ENCODE assay signal across 29 cellular contexts in genomic region chr4:182764642-182765041, GRCh38.
"Had no signal": no experiment of that assay in that cellular context is flagged by ENCODE, and none has a peak within 500 bp of the region (broad histone marks: within the 10 kb centered on the region; RNA-seq: fewer than 3 reads in every experiment).

No MANE protein-coding gene starts in this region.

- H3K4me1 Mint-ChIP-seq: activated CD8-positive, alpha-beta memory T cell treated with anti-CD3 and anti-CD28 coated beads, Interleukin-2, amount 10 ng/mL, durations not matched to agents 7 days and 5 days; naive thymus-derived CD4-positive, alpha-beta T cell; stimulated activated effector memory CD8-positive, alpha-beta T cell treated with anti-CD3 and anti-CD28 coated beads, Interleukin-12 subunit alpha, Interleukin-12 subunit beta, amount 100 ng/mL, for 72 hours had no signal

- H3K4me1 ChIP-seq: breast epithelium, esophagus squamous epithelium, gastrocnemius medialis, pancreas, psoas muscle, upper lobe of left lung, vagina had no signal

- H3K36me3 Mint-ChIP-seq: activated CD8-positive, alpha-beta memory T cell treated with anti-CD3 and anti-CD28 coated beads, Interleukin-2, amount 10 ng/mL, durations not matched to agents 7 days and 5 days; activated naive CD4-positive, alpha-beta T cell treated with anti-CD3 and anti-CD28 coated beads, Interleukin-2, amount 50 U/mL, for 72 hours; naive thymus-derived CD4-positive, alpha-beta T cell; stimulated activated effector memory CD8-positive, alpha-beta T cell treated with anti-CD3 and anti-CD28 coated beads, Interleukin-12 subunit alpha, Interleukin-12 subunit beta, amount 100 ng/mL, for 72 hours had no signal

- H3K27me3 ChIP-seq: breast epithelium, esophagus squamous epithelium, gastrocnemius medialis, pancreas, sigmoid colon, upper lobe of left lung, vagina had no signal

- H3K4me3 ChIP-seq: breast epithelium, esophagus squamous epithelium, gastrocnemius medialis, pancreas, psoas muscle, sigmoid colon, thoracic aorta, upper lobe of left lung, vagina had no signal

- H3K9me3 ChIP-seq: breast epithelium, esophagus squamous epithelium, gastrocnemius medialis, pancreas, psoas muscle, sigmoid colon, thoracic aorta, upper lobe of left lung, vagina had no signal

- H3K36me3 ChIP-seq: breast epithelium, esophagus squamous epithelium, gastrocnemius medialis, pancreas, sigmoid colon, thoracic aorta, upper lobe of left lung, vagina had no signal

- H3K27ac ChIP-seq: breast epithelium, epithelial cell of prostate, esophagus squamous epithelium, gastrocnemius medialis, pancreas, psoas muscle, thoracic aorta, upper lobe of left lung, vagina, VCaP had no signal

- H3K9me3 Mint-ChIP-seq: activated naive CD4-positive, alpha-beta T cell treated with anti-CD3 and anti-CD28 coated beads, Interleukin-2, amount 50 U/mL, for 72 hours; activated T-cell treated with anti-CD3 and anti-CD28 coated beads, Interleukin-2, amount 50 U/mL, for 72 hours; naive thymus-derived CD4-positive, alpha-beta T cell; neural crest cell; stimulated activated effector memory CD8-positive, alpha-beta T cell treated with anti-CD3 and anti-CD28 coated beads, Interleukin-12 subunit alpha, Interleukin-12 subunit beta, amount 100 ng/mL, for 72 hours; stimulated activated naive CD8-positive, alpha-beta T cell treated with anti-CD3 and anti-CD28 coated beads, Interleukin-15, Interleukin-2, amounts not matched to agents 100 ng/mL and 50 ng/mL, for 24 hours; T-helper 2 cell treated with Interferon-gamma antibody and Interleukin-4, amounts not matched to agents 5 μg/mL and 100 μg/mL, for 36 hours had no signal

- FAIRE-seq: pancreas, small intestine had no signal

- H3K27me3 Mint-ChIP-seq: activated CD8-positive, alpha-beta memory T cell treated with anti-CD3 and anti-CD28 coated beads, Interleukin-2, amount 10 ng/mL, durations not matched to agents 7 days and 5 days; stimulated activated naive CD8-positive, alpha-beta T cell treated with anti-CD3 and anti-CD28 coated beads, Interleukin-15, Interleukin-2, amounts not matched to agents 100 ng/mL and 50 ng/mL, for 24 hours had no signal

- H3K27ac Mint-ChIP-seq: activated CD8-positive, alpha-beta memory T cell treated with anti-CD3 and anti-CD28 coated beads, Interleukin-2, amount 10 ng/mL, durations not matched to agents 7 days and 5 days; activated CD8-positive, alpha-beta T cell treated with anti-CD3 and anti-CD28 coated beads, Interleukin-2, amount 10 ng/mL, durations not matched to agents 7 days and 5 days; activated naive CD4-positive, alpha-beta T cell treated with anti-CD3 and anti-CD28 coated beads, Interleukin-2, amount 50 U/mL, for 72 hours; activated T-cell treated with anti-CD3 and anti-CD28 coated beads, Interleukin-2, amount 50 U/mL, for 72 hours; naive thymus-derived CD4-positive, alpha-beta T cell; stimulated activated effector memory CD8-positive, alpha-beta T cell treated with anti-CD3 and anti-CD28 coated beads, Interleukin-12 subunit alpha, Interleukin-12 subunit beta, amount 100 ng/mL, for 72 hours; stimulated activated naive CD8-positive, alpha-beta T cell treated with anti-CD3 and anti-CD28 coated beads, Interleukin-15, Interleukin-2, amounts not matched to agents 100 ng/mL and 50 ng/mL, for 24 hours; T-helper 2 cell treated with Interferon-gamma antibody and Interleukin-4, amounts not matched to agents 5 μg/mL and 100 μg/mL, for 36 hours had no signal

- DNase-seq: activated CD4-positive, CD25-positive, alpha-beta regulatory T cell treated with anti-CD3 and anti-CD28 coated beads, Interleukin-2, amount 50 U/mL, for 72 hours; activated CD8-positive, alpha-beta memory T cell treated with anti-CD3 and anti-CD28 coated beads, Interleukin-2, amount 10 ng/mL, durations not matched to agents 7 days and 5 days; activated CD8-positive, alpha-beta T cell treated with anti-CD3 and anti-CD28 coated beads, Interleukin-2, amount 10 ng/mL, durations not matched to agents 7 days and 5 days; activated naive CD4-positive, alpha-beta T cell; activated T-cell treated with anti-CD3 and anti-CD28 coated beads, Interleukin-2, amount 50 U/mL, for 72 hours; central memory CD4-positive, alpha-beta T cell; esophagus squamous epithelium; gastrocnemius medialis; glutamatergic neuron; midbrain; naive thymus-derived CD4-positive, alpha-beta T cell; nucleus accumbens; pancreas; psoas muscle; sigmoid colon; stimulated activated CD4-positive, alpha-beta T cell treated with anti-CD3 and anti-CD28 coated beads, Interleukin-4, amount 100 ng/mL, for 24 hours; T-helper 1 cell; upper lobe of left lung had no signal

- H3K4me3 Mint-ChIP-seq: activated CD8-positive, alpha-beta memory T cell treated with anti-CD3 and anti-CD28 coated beads, Interleukin-2, amount 10 ng/mL, durations not matched to agents 7 days and 5 days; activated CD8-positive, alpha-beta T cell treated with anti-CD3 and anti-CD28 coated beads, Interleukin-2, amount 10 ng/mL, durations not matched to agents 7 days and 5 days; activated T-cell treated with anti-CD3 and anti-CD28 coated beads, Interleukin-2, amount 50 U/mL, for 72 hours; naive thymus-derived CD4-positive, alpha-beta T cell; neural crest cell; stimulated activated effector memory CD8-positive, alpha-beta T cell treated with anti-CD3 and anti-CD28 coated beads, Interleukin-12 subunit alpha, Interleukin-12 subunit beta, amount 100 ng/mL, for 72 hours; stimulated activated naive CD8-positive, alpha-beta T cell treated with anti-CD3 and anti-CD28 coated beads, Interleukin-15, Interleukin-2, amounts not matched to agents 100 ng/mL and 50 ng/mL, for 24 hours; T-helper 2 cell treated with Interferon-gamma antibody and Interleukin-4, amounts not matched to agents 5 μg/mL and 100 μg/mL, for 36 hours had no signal
